Comparison of ENCODE assay signal across 8 cellular contexts in genomic region chr13:51590966-51591627, GRCh38. TPM values are rescaled to one million over a fixed set of nuclear protein-coding genes. Genes with fewer than 3 reads are reported as not detected.
DNase-seq lines count a peak whose midpoint lies in the region; ATAC-seq and TF ChIP-seq lines count a peak whose summit lies in the region.

No MANE protein-coding gene starts in this region.

- H3K4me3 ChIP-seq in gastroesophageal sphincter (no peak overlapping the region), stomach (no peak overlapping the region)

- DNase-seq in HS-5 (ENCODE audit: low read depth) (peak; percentile 87), SKM-1 treated with dmso at 0.1 percent for 144 hours (lab: John Stamatoyannopoulos, UW; ENCODE audit: unreplicated experiment) (peak; percentile 35), stomach (peak; percentile 41), GM10266 (ENCODE audit: extremely low spot score) (no peak)

- TF ChIP-seq POLR2A in gastroesophageal sphincter (IDR thresholded peaks at IDR 0.05): no peak
- no peak for TF ChIP-seq POLR2A in stomach (IDR thresholded peaks at IDR 0.05)
- TF ChIP-seq POLR2A in GM18505 (IDR thresholded peaks at IDR 0.05; ENCODE audit: borderline replicate concordance, extremely low read depth, insufficient read depth, insufficient read length): no peak

- H3K27me3 ChIP-seq in gastroesophageal sphincter: no peaks in the 10 kb centered on the region
- no peaks in the 10 kb centered on the region for H3K27me3 ChIP-seq in stomach

- H3K4me1 ChIP-seq in gastroesophageal sphincter (peaks cover 0 to 49% (median 0%) of the 10 kb centered on the region in 3 donors), stomach (peaks cover 16 to 74% (median 43%) of the 10 kb centered on the region in 4 donors)

- peak; percentile 93 for ATAC-seq in gastroesophageal sphincter
- ATAC-seq in GM18505 (IDR thresholded peaks at IDR 0.05; ENCODE audit: unreplicated experiment): no peak
- no peak for ATAC-seq in GM19467 (IDR thresholded peaks at IDR 0.05; ENCODE audit: unreplicated experiment)
- ATAC-seq in HG02588 (IDR thresholded peaks at IDR 0.05; ENCODE audit: unreplicated experiment): no peak

- H3K9me3 ChIP-seq in gastroesophageal sphincter: no peaks in the 10 kb centered on the region
- no peaks in the 10 kb centered on the region for H3K9me3 ChIP-seq in stomach

- no peak for TF ChIP-seq CTCF in gastroesophageal sphincter (IDR thresholded peaks at IDR 0.05)
- no peak for TF ChIP-seq CTCF in stomach (IDR thresholded peaks at IDR 0.05)
- TF ChIP-seq CTCF in GM10266 (IDR thresholded peaks at IDR 0.05; ENCODE audit: control insufficient read depth, insufficient read depth, low read depth, missing control alignments): no peak

- H3K36me3 ChIP-seq in gastroesophageal sphincter (no peaks in the 10 kb centered on the region), stomach (no peaks in the 10 kb centered on the region)

- intact Hi-C loops in stomach (cut with DNase I; ENCODE audit: low total_unique reads): no loop called here

- 22 to 39% methylated on average over 4 of the region's 4 CpGs for WGBS in gastroesophageal sphincter (ENCODE audit: low coverage in 1 of 2), 2 donors
- 21 to 34% (median 27%) methylated on average over 4 of the region's 4 CpGs for WGBS in stomach, 5 donors

- TF ChIP-seq EP300 in gastroesophageal sphincter (IDR thresholded peaks at IDR 0.05) (no peak), stomach (IDR thresholded peaks at IDR 0.05) (no peak)

- H3K27ac ChIP-seq in gastroesophageal sphincter (peak overlapping the region in 2 of 4 donors; percentile 39 to 56), stomach (peak overlapping the region; percentile 27 to 67 (median 62))

RNA-seq across cellular contexts. Expression of gene WDFY2, which starts 6.8 kb away (rescaled TPM):
- total RNA-seq in gastroesophageal sphincter (10 to 100 TPM in 2 of 4 donors, 1 to 10 TPM in 2; 5.2 to 11.5 (median 8.5) TPM), stomach (10 to 100 TPM in 4 of 5 donors, 1 to 10 TPM in 1; 1.4 to 22.6 (median 19.8) TPM)
- polyA plus RNA-seq in stomach: 1 to 10 TPM; 2.0 to 4.7 (median 4.6) TPM
